Comparison of ENCODE assay signal across 16 cellular contexts in genomic region chr16:88370365-88370764, GRCh38.
"Had no signal": no experiment of that assay in that cellular context is flagged by ENCODE, and none has a peak within 500 bp of the region (broad histone marks: within the 10 kb centered on the region; RNA-seq: fewer than 3 reads in every experiment).

No MANE protein-coding gene starts in this region.

- H3K4me3 ChIP-seq: esophagus muscularis mucosa, gastrocnemius medialis, hepatocyte, ovary, skin epidermis, stomach, thoracic aorta, transverse colon had no signal

- DNase-seq: effector memory CD8-positive, alpha-beta T cell; gastrocnemius medialis; left colon; natural killer cell; stimulated activated CD4-positive, alpha-beta T cell treated with anti-CD3 and anti-CD28 coated beads, Interleukin-2, amount 100 ng/mL, for 24 hours; stimulated activated naive CD4-positive, alpha-beta T cell; stomach; substantia nigra; transverse colon had no signal

- H3K36me3 ChIP-seq: esophagus muscularis mucosa, gastrocnemius medialis, ovary, stomach, thoracic aorta, transverse colon had no signal

- H3K9me3 ChIP-seq: esophagus muscularis mucosa, gastrocnemius medialis, ovary, stomach, thoracic aorta, transverse colon had no signal

- H3K4me1 ChIP-seq: esophagus muscularis mucosa, gastrocnemius medialis, stomach, transverse colon had no signal

- H3K27me3 ChIP-seq: gastrocnemius medialis, hepatocyte, ovary, transverse colon had no signal

- H3K27ac ChIP-seq: epithelial cell of prostate, esophagus muscularis mucosa, gastrocnemius medialis, hepatocyte, ovary, skin epidermis, stomach, thoracic aorta, transverse colon had no signal

- ATAC-seq: effector memory CD8-positive, alpha-beta T cell; gastrocnemius medialis; left colon; natural killer cell; sciatic nerve had no signal
